25 cellular contexts compared by ENCODE assay signal in genomic region chrX:20028588-20028987, GRCh38. TPM values are rescaled to one million over a fixed set of nuclear protein-coding genes. Genes with fewer than 3 reads are reported as not detected.
A peak's percentile ranks its signal among the peaks of the same experiment; 100 is the strongest.
DNase-seq lines count a peak whose midpoint lies in the region; ATAC-seq, FAIRE-seq and TF ChIP-seq lines count a peak whose summit lies in the region.
"Had no signal": no experiment of that assay in that cellular context is flagged by ENCODE, and none has a peak within 500 bp of the region (broad histone marks: within the 10 kb centered on the region; RNA-seq: fewer than 3 reads in every experiment).

No MANE protein-coding gene starts in this region.

- intact Hi-C loops in HepG2 (cut with micrococcal nuclease; ENCODE audit: unreplicated experiment) (no loop called here), right lobe of liver (cut with DNase I) (no loop called here)

- BruUV-seq in HepG2 (replicated peaks; lab: Mats Ljungman, UMichigan), result no TSS peak

- H3K27ac Mint-ChIP-seq in stimulated activated naive B cell treated with anti-CD40 and anti-IgM and Interleukin-4, amounts not matched to agents 10 μg/mL and 1 μg/mL and 100 μg/mL, for 72 hours, result no peak overlapping the region

- in situ Hi-C loops in HepG2 (cut with HindIII; ENCODE audit: extremely low pct_ligation_motif_present, low pct_unique_long_range_greater_than_20kb), result no loop called here

- FAIRE-seq in HepG2 (lab: Jason Lieb, UNC), result no peak
- FAIRE-seq: GM12891, H54 had no signal

- H3K79me2 ChIP-seq in HepG2 (ENCODE audit: insufficient read depth, low read length), result no peaks in the 10 kb centered on the region
- no peaks in the 10 kb centered on the region for H3K79me2 ChIP-seq in Loucy (ENCODE audit: insufficient read depth, low read length)
- no peaks in the 10 kb centered on the region for H3K79me2 ChIP-seq in mesendoderm (ENCODE audit: control insufficient read depth, insufficient read depth, low read length)

- H3K9me3 ChIP-seq in HepG2 (ENCODE audit: low read length) (no peaks in the 10 kb centered on the region), right lobe of liver (no peaks in the 10 kb centered on the region), Loucy (ENCODE audit: insufficient read depth, low read depth, low read length) (no peaks in the 10 kb centered on the region)
- H3K9me3 ChIP-seq: SJSA1 had no signal

- H3K23ac ChIP-seq in mesendoderm (ENCODE audit: low read length), result no peak overlapping the region

- no peaks in the 10 kb centered on the region for H3K9me3 Mint-ChIP-seq in stimulated activated naive B cell treated with anti-CD40 and anti-IgM and Interleukin-4, amounts not matched to agents 10 μg/mL and 1 μg/mL and 100 μg/mL, for 72 hours
- H3K9me3 Mint-ChIP-seq: CD4-positive, alpha-beta memory T cell had no signal

- no peak overlapping the region for H3K4me3 Mint-ChIP-seq in stimulated activated naive B cell treated with anti-CD40 and anti-IgM and Interleukin-4, amounts not matched to agents 10 μg/mL and 1 μg/mL and 100 μg/mL, for 72 hours

- TF ChIP-seq RAD21 in HepG2 (CRISPR knock-in tag; IDR thresholded peaks at IDR 0.05), result no peak

- H4K20me1 ChIP-seq in HepG2 (ENCODE audit: insufficient read depth, low read length) (no peaks in the 10 kb centered on the region), Loucy (ENCODE audit: insufficient read depth, low read length, poor library complexity, severe bottlenecking) (no peaks in the 10 kb centered on the region)
- H4K20me1 ChIP-seq: BLaER1 treated with 17β-estradiol and CSF1 and Interleukin-3, amounts not matched to agents 10 nM and 100 nM had no signal

- CTCF ChIA-PET in HepG2 (lab: Yijun Ruan, JAX; ENCODE audit: low intra/inter-chr PET ratio, low total read pairs), result no interaction called here

- peak overlapping the region; percentile 64 for H3K27ac ChIP-seq in HepG2 (ENCODE audit: extremely low read length, insufficient read depth, low read length)
- H3K27ac ChIP-seq in right lobe of liver, result no peak overlapping the region
- H3K27ac ChIP-seq in mesendoderm (ENCODE audit: low read depth, low read length), result no peak overlapping the region
- H3K27ac ChIP-seq: BLaER1 treated with 17β-estradiol and CSF1 and Interleukin-3, amounts not matched to agents 10 nM and 100 nM; PC-9; SJSA1 had no signal

- H3K4me1 ChIP-seq in HepG2 (ENCODE audit: insufficient read depth, low read length), result peaks cover 47% of the 10 kb centered on the region
- H3K4me1 ChIP-seq in right lobe of liver, result peaks cover 0 to 4% (median 0%) of the 10 kb centered on the region in 4 donors
- H3K4me1 ChIP-seq in Loucy (ENCODE audit: insufficient read depth, low read length, poor library complexity, severe bottlenecking), result peaks cover 63% of the 10 kb centered on the region
- no peaks in the 10 kb centered on the region for H3K4me1 ChIP-seq in mesendoderm (ENCODE audit: control insufficient read depth, low read depth, low read length)
- H3K4me1 ChIP-seq: BLaER1 treated with 17β-estradiol and CSF1 and Interleukin-3, amounts not matched to agents 10 nM and 100 nM; SJSA1 had no signal

- DNase-seq in HepG2 (ENCODE audit: low spot score) (peak; percentile 53), right lobe of liver (no peak), mesendoderm (peak; percentile 2), T1000 (lab: John Stamatoyannopoulos, UW) (no peak)
- DNase-seq in stimulated activated naive B cell treated with anti-CD40 and anti-IgM and Interleukin-4, amounts not matched to agents 10 μg/mL and 1 μg/mL and 100 μg/mL, for 72 hours, result no peak
- DNase-seq: AML-193; CD4-positive, alpha-beta memory T cell; DMS 273 treated with DMSO at 0.1 percent for 48 hours; DMS79; GF-D8; KBM-7; MM.1S; NCI-H2029; NCI-H446; NCI-H526; NCI-H82; NK-92 treated with Interleukin-12 subunit alpha and Interleukin-12 subunit beta, amount 100 ng/mL, for 24 hours; PC-9; Right ventricle myocardium superior had no signal

- H3K9me2 ChIP-seq in Loucy (replicated peaks; ENCODE audit: low read depth, low read length), result no peaks in the 10 kb centered on the region

- no peak overlapping the region for H4K5ac ChIP-seq in mesendoderm (ENCODE audit: low read length)

- no peak for TF ChIP-seq EP300 in HepG2 (IDR thresholded peaks at IDR 0.05; ENCODE audit: low read depth in 2 of 2, low read length in 2 of 2)
- peak; percentile 52; the same call in 1 of the 2 replicates for TF ChIP-seq EP300 in HepG2 (CRISPR knock-in tag; IDR thresholded peaks at IDR 0.05; ENCODE audit: borderline replicate concordance)

- peaks cover 0 to 8% of the 10 kb centered on the region in 2 donors for H3K36me3 Mint-ChIP-seq in stimulated activated naive B cell treated with anti-CD40 and anti-IgM and Interleukin-4, amounts not matched to agents 10 μg/mL and 1 μg/mL and 100 μg/mL, for 72 hours

- no peak overlapping the region for H4K8ac ChIP-seq in mesendoderm (ENCODE audit: low read depth, low read length)

- ATAC-seq in HepG2, result no peak
- ATAC-seq in right lobe of liver, result no peak
- ATAC-seq in HG02623 (IDR thresholded peaks at IDR 0.05; ENCODE audit: unreplicated experiment), result no peak
- no peak for ATAC-seq in stimulated activated naive B cell treated with anti-CD40 and anti-IgM and Interleukin-4, amounts not matched to agents 10 μg/mL and 1 μg/mL and 100 μg/mL, for 72 hours (replicated peaks)

- H3K4me2 ChIP-seq in HepG2 (ENCODE audit: low read depth, low read length) (no peak overlapping the region), Loucy (ENCODE audit: low read depth, low read length, poor library complexity, severe bottlenecking) (peak overlapping the region; percentile 52), mesendoderm (ENCODE audit: low read length) (no peak overlapping the region)
- H3K4me2 ChIP-seq: BLaER1 treated with 17β-estradiol and CSF1 and Interleukin-3, amounts not matched to agents 10 nM and 100 nM; PC-9 had no signal

- H3K36me3 ChIP-seq in HepG2 (replicated peaks in 1 of 2; ENCODE audit: control insufficient read depth in 1 of 2, insufficient read depth in 2 of 2, low read length in 2 of 2) (peaks cover 0 to 1% of the 10 kb centered on the region in 2 experiments; a peak in 1 of 5 replicates), right lobe of liver (no peaks in the 10 kb centered on the region), Loucy (ENCODE audit: insufficient read depth, low read length) (no peaks in the 10 kb centered on the region), mesendoderm (ENCODE audit: control insufficient read depth, insufficient read depth, low read length) (no peaks in the 10 kb centered on the region)
- H3K36me3 ChIP-seq: BLaER1 treated with 17β-estradiol and CSF1 and Interleukin-3, amounts not matched to agents 10 nM and 100 nM; SJSA1 had no signal

- no peak overlapping the region for H2BK120ac ChIP-seq in mesendoderm (ENCODE audit: low read depth, low read length)

- TF ChIP-seq CTCF in HepG2 (CRISPR knock-in tag; IDR thresholded peaks at IDR 0.05) (no peak), right lobe of liver (IDR thresholded peaks at IDR 0.05) (no peak), Loucy (conservative IDR thresholded peaks at IDR 0.05; ENCODE audit: low read length) (no peak)

- TF ChIP-seq POLR2A in HepG2 (IDR thresholded peaks at IDR 0.05; ENCODE audit: insufficient read depth in 1 of 2, low read depth in 2 of 2, low read length in 2 of 2) (no peak), right lobe of liver (IDR thresholded peaks at IDR 0.05) (no peak)

- H3K27me3 ChIP-seq in HepG2 (ENCODE audit: control insufficient read depth in 1 of 2, insufficient read depth in 2 of 2, low read length in 2 of 2), result no peaks in the 10 kb centered on the region
- no peaks in the 10 kb centered on the region for H3K27me3 ChIP-seq in right lobe of liver
- no peaks in the 10 kb centered on the region for H3K27me3 ChIP-seq in Loucy (ENCODE audit: insufficient read depth, low read length, poor library complexity, severe bottlenecking)
- H3K27me3 ChIP-seq in mesendoderm (ENCODE audit: insufficient read depth, low read length, poor library complexity), result no peaks in the 10 kb centered on the region
- H3K27me3 ChIP-seq: BLaER1 treated with 17β-estradiol and CSF1 and Interleukin-3, amounts not matched to agents 10 nM and 100 nM; SJSA1 had no signal

- POLR2A ChIA-PET in HepG2 (lab: Yijun Ruan, JAX), result no interaction called here

- no peaks in the 10 kb centered on the region for H3K4me1 Mint-ChIP-seq in stimulated activated naive B cell treated with anti-CD40 and anti-IgM and Interleukin-4, amounts not matched to agents 10 μg/mL and 1 μg/mL and 100 μg/mL, for 72 hours

- H3K9ac ChIP-seq in HepG2 (ENCODE audit: insufficient read depth, low read depth, low read length), result no peak overlapping the region
- no peak overlapping the region for H3K9ac ChIP-seq in Loucy (ENCODE audit: low read depth, low read length, poor library complexity, severe bottlenecking)
- no peak overlapping the region for H3K9ac ChIP-seq in mesendoderm (ENCODE audit: low read length)
- H3K9ac ChIP-seq: BLaER1 treated with 17β-estradiol and CSF1 and Interleukin-3, amounts not matched to agents 10 nM and 100 nM had no signal

- H2AK5ac ChIP-seq in mesendoderm (ENCODE audit: low read length), result no peak overlapping the region

- H3F3A ChIP-seq in Loucy (ENCODE audit: low read depth), result 0 out of 2 replicates have a peak, but pooled peaks cover 10% of the 10 kb centered on the region

- 71% methylated on average over 8 of the region's 8 CpGs for WGBS in HepG2 (ENCODE audit: low lambda C conversion rate)
- WGBS in right lobe of liver (ENCODE audit: insufficient coverage, low coverage, low lambda C conversion rate, missing lambda C conversion rate), result 51% methylated on average over 4 of the region's 8 CpGs
- WGBS in mesendoderm (ENCODE audit: extremely low coverage, insufficient coverage, low lambda C conversion rate), result no CpG with 5 or more reads among the region's 8 CpGs

- H2BK15ac ChIP-seq in mesendoderm (replicated peaks; ENCODE audit: low read depth), result no peak overlapping the region

- H3K4me3 ChIP-seq in HepG2 (replicated peaks in 1 of 3; ENCODE audit: insufficient read depth in 1 of 3, low read depth in 2 of 3, low read length in 3 of 3), result no peak overlapping the region
- H3K4me3 ChIP-seq in right lobe of liver, result no peak overlapping the region
- no peak overlapping the region for H3K4me3 ChIP-seq in Loucy (ENCODE audit: low read length, poor library complexity, severe bottlenecking)
- H3K4me3 ChIP-seq in mesendoderm (ENCODE audit: low read length), result no peak overlapping the region
- H3K4me3 ChIP-seq: BLaER1 treated with 17β-estradiol and CSF1 and Interleukin-3, amounts not matched to agents 10 nM and 100 nM; PC-9; SJSA1 had no signal

- no peak overlapping the region for H3K18ac ChIP-seq in mesendoderm (ENCODE audit: low read length)

- no peak overlapping the region for H3K56ac ChIP-seq in mesendoderm (ENCODE audit: low read length)

- H2AFZ ChIP-seq in HepG2 (ENCODE audit: low read length) (no peak overlapping the region), Loucy (ENCODE audit: low read length) (no peak overlapping the region)
- H2AFZ ChIP-seq: PC-9 had no signal

- no peaks in the 10 kb centered on the region for H3K79me1 ChIP-seq in mesendoderm (ENCODE audit: low read length)

- H2BK5ac ChIP-seq in mesendoderm (ENCODE audit: low read length), result no peak overlapping the region

- no peak overlapping the region for H3K4ac ChIP-seq in mesendoderm (ENCODE audit: low read depth, low read length)

- H3K27me3 Mint-ChIP-seq in stimulated activated naive B cell treated with anti-CD40 and anti-IgM and Interleukin-4, amounts not matched to agents 10 μg/mL and 1 μg/mL and 100 μg/mL, for 72 hours, result no peaks in the 10 kb centered on the region
- H3K27me3 Mint-ChIP-seq: CD4-positive, alpha-beta memory T cell had no signal

RNA-seq across cellular contexts. Expression of gene BCLAF3, which starts 37.7 kb away (rescaled TPM):
- total RNA-seq in HepG2 (2016; rRNA removed; fragmentation: Illumina TruSeq; extraction: Trizol) (2.3 and 2.7 TPM in 2 replicates), right lobe of liver (1 to 10 TPM; 2.1 to 4.1 (median 3.0) TPM)
- total RNA-seq in HepG2 (2016; cell fraction: cytosol; rRNA removed; fragmentation: Illumina TruSeq; extraction: Trizol; ENCODE audit: low read depth), result 3.1 and 4.1 TPM in 2 replicates
- 2.8 and 3.1 TPM in 2 replicates for total RNA-seq in HepG2 (2016; cell fraction: insoluble cytoplasmic fraction; rRNA removed; fragmentation: Illumina TruSeq; extraction: Trizol)
- 3.1 and 4.3 TPM in 2 replicates for total RNA-seq in HepG2 (2016; cell fraction: membrane; rRNA removed; fragmentation: Illumina TruSeq; extraction: Trizol)
- total RNA-seq in HepG2 (2016; cell fraction: nucleus; rRNA removed; fragmentation: Illumina TruSeq; extraction: Trizol), result 4.7 and 6.2 TPM in 2 replicates
- 1.5 and 1.8 TPM in 2 replicates for polyA plus RNA-seq in HepG2 (2011; rRNA removed)
- polyA plus RNA-seq in HepG2 (2011; cell fraction: cytosol; rRNA removed), result 0.21 and 0.42 TPM in 2 replicates
- 2.6 and 4.6 TPM in 2 replicates for polyA plus RNA-seq in HepG2 (2011; cell fraction: nucleus; rRNA removed)
- 2.2 and 2.5 TPM in 2 replicates for polyA plus RNA-seq in HepG2 (2012)
- 0.17 and 0.46 TPM in 2 replicates for polyA plus RNA-seq in HepG2 (2016; cell fraction: cytosol; fragmentation: Illumina TruSeq; extraction: Trizol; ENCODE audit: low read depth)
- 3.1 and 4.5 TPM in 2 replicates for polyA plus RNA-seq in HepG2 (2016; cell fraction: insoluble cytoplasmic fraction; fragmentation: Illumina TruSeq; extraction: Trizol; ENCODE audit: low read depth)
- polyA plus RNA-seq in HepG2 (2016; cell fraction: membrane; fragmentation: Illumina TruSeq; extraction: Trizol; ENCODE audit: low read depth), result 0.37 and 1.1 TPM in 2 replicates
- polyA plus RNA-seq in HepG2 (2016; cell fraction: nucleus; fragmentation: Illumina TruSeq; extraction: Trizol; ENCODE audit: insufficient read depth, low read depth), result 9.1 and 10.0 TPM in 2 replicates
- polyA minus RNA-seq in HepG2 (2011; rRNA and poly(A)+ RNA removed; ENCODE audit: low replicate concordance), result 0.30 and 0.84 TPM in 2 replicates
- polyA minus RNA-seq in HepG2 (2011; cell fraction: cytosol; rRNA and poly(A)+ RNA removed), result 0.89 and 1.1 TPM in 2 replicates
- 7.9 and 9.9 TPM in 2 replicates for polyA minus RNA-seq in HepG2 (2011; cell fraction: nucleus; rRNA and poly(A)+ RNA removed)
- 2.8 TPM for polyA plus RNA-seq in mesendoderm (2013, experiment 1 of 2)
- polyA plus RNA-seq in mesendoderm (2013, experiment 2 of 2), result 2.9 TPM

Comparison
In these comparisons a context has a peak if more than half of its experiments do, and no peak if none do; other contexts are left out.
1. DNase-seq: peak in HepG2 (single experiment) and mesendoderm (single experiment); none in right lobe of liver (0 of 3), T1000 (single experiment) and stimulated activated naive B cell treated with anti-CD40 and anti-IgM and Interleukin-4, amounts not matched to agents 10 μg/mL and 1 μg/mL and 100 μg/mL, for 72 hours (single experiment).